ENCODE assay signal across 8 cellular contexts in the genomic region with DNA sequence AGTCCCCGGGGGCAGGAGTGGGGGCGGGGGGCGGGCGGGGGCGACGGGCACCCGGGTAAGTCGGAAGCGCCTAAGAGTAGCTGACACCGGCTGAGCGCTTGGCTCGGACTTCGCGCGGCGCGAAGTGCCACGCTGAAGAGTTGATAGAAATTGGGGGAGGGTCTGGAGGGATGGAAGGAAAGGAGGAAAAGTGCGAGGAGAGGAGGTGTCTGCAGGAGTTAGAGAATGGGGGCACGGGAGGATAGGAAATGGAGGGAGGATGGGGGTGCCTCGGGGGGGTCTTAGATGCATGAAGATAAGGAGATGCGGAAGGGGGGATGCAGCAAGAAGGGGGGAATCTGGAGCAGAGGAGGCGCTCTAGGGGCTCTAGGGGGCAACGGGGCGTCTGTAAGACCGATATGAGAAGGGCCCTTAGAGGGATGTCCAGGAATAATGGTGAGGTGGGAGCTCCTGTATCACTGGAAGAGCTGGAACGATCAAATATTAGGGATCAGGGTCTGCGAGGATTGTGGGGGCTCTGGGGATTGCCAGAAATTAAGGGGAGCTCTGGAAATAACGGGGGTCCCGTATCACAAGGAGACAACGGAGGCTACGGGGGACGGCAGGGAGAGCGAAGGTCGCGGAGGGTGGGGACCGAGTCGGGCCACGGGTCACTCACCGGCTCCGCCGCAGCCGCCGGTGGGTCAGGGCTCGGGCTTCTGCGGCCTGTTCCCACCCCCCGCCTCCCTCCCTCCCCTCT. TPM values are rescaled to one million over a fixed set of nuclear protein-coding genes. Genes with fewer than 3 reads are reported as not detected.
DNase-seq lines count a peak whose midpoint lies in the region; ATAC-seq and TF ChIP-seq lines count a peak whose summit lies in the region.

A gene with protein sequence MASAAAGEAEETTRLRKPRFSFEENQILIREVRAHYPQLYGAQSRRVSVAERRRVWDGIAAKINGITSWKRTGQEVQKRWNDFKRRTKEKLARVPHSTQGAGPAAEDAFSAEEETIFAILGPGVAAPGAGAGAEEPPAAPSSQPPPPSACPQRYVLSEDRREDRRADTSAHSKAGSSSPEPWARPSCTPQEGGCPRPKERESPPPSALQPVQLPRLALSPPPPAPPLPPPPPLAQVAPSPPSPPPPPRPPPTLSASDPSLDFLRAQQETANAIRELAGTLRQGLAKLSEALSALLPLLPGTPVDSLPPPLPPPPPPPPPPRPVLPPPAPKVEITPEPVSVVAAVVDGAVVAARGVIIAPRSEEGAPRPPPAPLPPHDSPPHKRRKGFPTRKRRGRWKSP (minus strand): TSS at position 702 of the 739 bp plus-strand sequence. CDS start 840 bp downstream, outside the sequence.

- in situ Hi-C loops in G401 (cut with HindIII; ENCODE audit: low sequenced_read_pairs), result no loop called here

- DNase-seq in AG04449 (ENCODE audit: low read depth, low spot score) (no peak), right cardiac atrium (peak in 2 of 3 donors; percentile 62 to 64), G401 (ENCODE audit: low spot score) (no peak), T1000 (lab: John Stamatoyannopoulos, UW) (no peak)

- under 1% methylated on average over 40 of the region's 47 CpGs for WGBS in right cardiac atrium

- intact Hi-C loops in right cardiac atrium (cut with DNase I), result loop anchor here in 1 of 4 donors (10.0 kb wide), 1 partner anchor 93 kb away; a partner anchor contains a TSS

- H3K9me3 Mint-ChIP-seq in activated T-helper 17 cell treated with anti-CD3 and anti-CD28 coated beads, Interleukin-2, amount 50 U/mL, for 72 hours, result no peaks in the 10 kb centered on the region

- no peaks in the 10 kb centered on the region for H3K9me3 ChIP-seq in HUES48 (ENCODE audit: control insufficient read depth, insufficient read depth, low read length)
- no peaks in the 10 kb centered on the region for H3K9me3 ChIP-seq in right cardiac atrium (ENCODE audit: control insufficient read depth, low read length)

- H3K4me3 ChIP-seq in AG04449 (ENCODE audit: low read depth, low read length) (peak within 1 kb of the TSS; percentile 83), HUES48 (ENCODE audit: low read depth, low read length) (peak within 1 kb of the TSS; percentile 89), right cardiac atrium (ENCODE audit: low read length) (peak within 1 kb of the TSS; percentile 91), skin epidermis (peak within 1 kb of the TSS; percentile 57 to 83 (median 67))

- no peak within 1 kb of the TSS for H3K9ac ChIP-seq in HUES48 (ENCODE audit: low read depth, low read length)

- POLR2A ChIA-PET in AG04449 (lab: Yijun Ruan, JAX), result interaction anchor here (0.9 to 2.4 kb wide), 3 partner anchors 17 to 93 kb away, joined by 4 to 8 read pairs (median 4); a partner anchor contains a TSS

- H3K4me3 Mint-ChIP-seq in activated T-helper 17 cell treated with anti-CD3 and anti-CD28 coated beads, Interleukin-2, amount 50 U/mL, for 72 hours, result peak within 1 kb of the TSS; percentile 94

- H3K36me3 Mint-ChIP-seq in activated T-helper 17 cell treated with anti-CD3 and anti-CD28 coated beads, Interleukin-2, amount 50 U/mL, for 72 hours (ENCODE audit: low read depth), result peaks cover 28% of the 10 kb centered on the region

- peak within 1 kb of the TSS; percentile 94 for H3K27ac Mint-ChIP-seq in activated T-helper 17 cell treated with anti-CD3 and anti-CD28 coated beads, Interleukin-2, amount 50 U/mL, for 72 hours

- H3K27me3 ChIP-seq in HUES48 (ENCODE audit: control insufficient read depth, insufficient read depth, low read length) (peaks cover 14% of the 10 kb centered on the region), right cardiac atrium (ENCODE audit: control insufficient read depth, insufficient read depth) (no peaks in the 10 kb centered on the region)

- no peak for ATAC-seq in activated T-helper 17 cell treated with anti-CD3 and anti-CD28 coated beads, Interleukin-2, amount 50 U/mL, for 72 hours (replicated peaks)
- ATAC-seq in right cardiac atrium, result no peak
- no peak for ATAC-seq in HG03196 (IDR thresholded peaks at IDR 0.05; ENCODE audit: unreplicated experiment)

- H3K27ac ChIP-seq in HUES48 (ENCODE audit: low read depth, low read length), result peak within 1 kb of the TSS; percentile 89
- peak within 1 kb of the TSS; percentile 68 for H3K27ac ChIP-seq in right cardiac atrium (ENCODE audit: low read length)
- peak within 1 kb of the TSS in 20 of 21 experiments; percentile 40 to 90 (median 74) for H3K27ac ChIP-seq in skin epidermis

- no peaks in the 10 kb centered on the region for H3K27me3 Mint-ChIP-seq in activated T-helper 17 cell treated with anti-CD3 and anti-CD28 coated beads, Interleukin-2, amount 50 U/mL, for 72 hours

- H3K4me1 Mint-ChIP-seq in activated T-helper 17 cell treated with anti-CD3 and anti-CD28 coated beads, Interleukin-2, amount 50 U/mL, for 72 hours, result peaks cover 3% of the 10 kb centered on the region

- TF ChIP-seq CTCF in AG04449 (IDR thresholded peaks at IDR 0.05; ENCODE audit: insufficient read depth, low read length, missing control alignments), result no peak

- H3K4me1 ChIP-seq in HUES48 (ENCODE audit: control insufficient read depth, insufficient read depth, low read length) (no peaks in the 10 kb centered on the region), right cardiac atrium (ENCODE audit: control insufficient read depth, insufficient read depth, low read length) (peaks cover 4% of the 10 kb centered on the region)

- peaks cover 14% of the 10 kb centered on the region for H3K36me3 ChIP-seq in HUES48 (ENCODE audit: control insufficient read depth, insufficient read depth, low read length)

- CTCF ChIA-PET in AG04449 (lab: Yijun Ruan, JAX), result interaction anchor here (0.7 to 2.6 kb wide), 7 partner anchors 10 to 108 kb away, joined by 3 to 17 read pairs (median 3); no protein-coding TSS in a partner anchor

RNA-seq across cellular contexts. Expression of the gene that starts here (rescaled TPM):
- total RNA-seq in activated T-helper 17 cell treated with anti-CD3 and anti-CD28 coated beads, Interleukin-2, amount 50 U/mL, for 72 hours, result 1 to 10 TPM; 7.4 to 7.6 TPM
- total RNA-seq in right cardiac atrium, result 10 to 100 TPM in 3 of 4 donors, 1 to 10 TPM in 1; 9.1 to 15.4 (median 12.9) TPM
- 9.3 TPM for polyA plus RNA-seq in right cardiac atrium
- total RNA-seq in G401 (2014; rRNA removed; shearing (Covaris generic)), result 0.12 and 1.9 TPM in 2 replicates

Comparison
In these comparisons a context has a peak if more than half of its experiments do, and no peak if none do; other contexts are left out.
1. DNase-seq: peak in right cardiac atrium (2 of 3); none in AG04449 (single experiment), G401 (single experiment) and T1000 (single experiment).
2. Peak in every context shown above with its lines, with median percentiles within 50 percentile points of each other: H3K4me3 ChIP-seq and H3K27ac ChIP-seq.